Comparison of ENCODE assay signal across 13 cellular contexts in the genomic region with DNA sequence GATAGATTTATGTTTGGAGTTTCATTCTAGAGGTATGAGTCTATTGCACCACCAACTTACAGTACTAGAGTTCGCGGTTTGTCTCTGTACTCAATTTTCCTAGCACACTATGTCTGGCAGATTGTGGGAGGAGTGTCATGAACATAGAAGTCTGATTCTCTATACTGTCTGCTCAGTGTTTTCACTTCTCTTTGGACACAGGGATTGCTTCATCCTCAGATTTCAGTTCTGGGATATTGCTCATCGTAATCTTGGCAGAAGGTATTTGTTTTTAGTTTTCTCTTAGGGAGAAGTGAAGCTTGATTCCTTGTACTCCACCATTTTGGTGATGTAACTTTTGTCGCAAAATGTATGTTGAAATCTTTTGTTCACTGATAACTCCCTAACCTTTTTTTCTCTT. TPM values are rescaled to one million over a fixed set of nuclear protein-coding genes. Genes with fewer than 3 reads are reported as not detected.
DNase-seq lines count a peak whose midpoint lies in the region; ATAC-seq, FAIRE-seq and TF ChIP-seq lines count a peak whose summit lies in the region.
"Had no signal": no experiment of that assay in that cellular context is flagged by ENCODE, and none has a peak within 500 bp of the region (broad histone marks: within the 10 kb centered on the region; RNA-seq: fewer than 3 reads in every experiment).

No MANE protein-coding gene starts in this region.

- no peak overlapping the region for H3K9ac ChIP-seq in MM.1S (ENCODE audit: low read length)

- no peaks in the 10 kb centered on the region for H3K9me2 ChIP-seq in MM.1S (replicated peaks; ENCODE audit: insufficient read depth, low read length)

- H3K36me3 ChIP-seq in gastrocnemius medialis (no peaks in the 10 kb centered on the region), MM.1S (replicated peaks; ENCODE audit: insufficient read depth, low read length) (no peaks in the 10 kb centered on the region), small intestine (ENCODE audit: control insufficient read depth in 2 of 2, insufficient read depth in 2 of 2, low read length in 2 of 2) (no peaks in the 10 kb centered on the region)
- H3K36me3 ChIP-seq: thoracic aorta had no signal

- H3K9me3 ChIP-seq in gastrocnemius medialis (no peaks in the 10 kb centered on the region), MM.1S (replicated peaks; ENCODE audit: insufficient read depth, low read length) (no peaks in the 10 kb centered on the region), small intestine (ENCODE audit: control insufficient read depth, low read depth) (peaks cover under 1% of the 10 kb centered on the region)
- H3K9me3 ChIP-seq: thoracic aorta had no signal

- no peaks in the 10 kb centered on the region for H3K79me2 ChIP-seq in MM.1S (ENCODE audit: low read length)

- no peaks in the 10 kb centered on the region for H4K20me1 ChIP-seq in MM.1S (ENCODE audit: insufficient read depth, low read length)

- TF ChIP-seq CTCF in fibroblast of villous mesenchyme (IDR thresholded peaks at IDR 0.05; ENCODE audit: insufficient read depth, low read depth, low read length) = no peak
- no peak for TF ChIP-seq CTCF in gastrocnemius medialis (IDR thresholded peaks at IDR 0.05 in 4 of 5, conservative IDR thresholded peaks at IDR 0.05 in 1 of 5)
- no peak for TF ChIP-seq CTCF in MM.1S (IDR thresholded peaks at IDR 0.05; ENCODE audit: low read length)

- no peaks in the 10 kb centered on the region for H3F3A ChIP-seq in MM.1S (ENCODE audit: insufficient read depth, low read length)

- H3K4me1 ChIP-seq in gastrocnemius medialis (peaks cover 3% of the 10 kb centered on the region in 2 donors), MM.1S (ENCODE audit: low read length) (no peaks in the 10 kb centered on the region), small intestine (ENCODE audit: control insufficient read depth in 2 of 2, insufficient read depth in 1 of 2, low read depth in 1 of 2, low read length in 1 of 2) (no peaks in the 10 kb centered on the region)

- 87 to 91% (median 88%) methylated on average over 4 of the region's 4 CpGs for WGBS in small intestine, 3 donors

- H3K4me2 ChIP-seq in MM.1S (ENCODE audit: low read depth, low read length) = no peak overlapping the region

- TF ChIP-seq POLR2A in gastrocnemius medialis (IDR thresholded peaks at IDR 0.05) = no peak

- H3K4me3 ChIP-seq in fibroblast of villous mesenchyme (ENCODE audit: low read depth, low read length) (no peak overlapping the region), gastrocnemius medialis (no peak overlapping the region), MM.1S (ENCODE audit: low read length) (no peak overlapping the region), small intestine (ENCODE audit: low read depth in 1 of 2, low read length in 2 of 2) (no peak overlapping the region)
- H3K4me3 ChIP-seq: thoracic aorta had no signal

- DNase-seq in HCEC 1CT (peak; percentile 26), SKM-1 (lab: John Stamatoyannopoulos, UW; ENCODE audit: unreplicated experiment) (peak; percentile 49), fibroblast of villous mesenchyme (ENCODE audit: low read depth) (peak; percentile 88), gastrocnemius medialis (peak in 1 of 2 donors; percentile 16), foreskin melanocyte (no peak), MM.1S (no peak), small intestine (no peak)
- DNase-seq: COR-L47; effector CD4-positive, alpha-beta T cell had no signal

- ATAC-seq in gastrocnemius medialis = peak; percentile 99
- ATAC-seq in HG03045 (IDR thresholded peaks at IDR 0.05; ENCODE audit: unreplicated experiment) = no peak

- in situ Hi-C loops in gastrocnemius medialis (cut with MboI; ENCODE audit: low sequenced_read_pairs in 4 of 4) = no loop called here

- H2AFZ ChIP-seq in MM.1S (ENCODE audit: low read length) = no peak overlapping the region

- intact Hi-C loops in gastrocnemius medialis (cut with DNase I; ENCODE audit: low total_unique reads) = no loop called here

- no peak for FAIRE-seq in small intestine (lab: Jason Lieb, UNC)
- FAIRE-seq: TTC549 had no signal

- no peaks in the 10 kb centered on the region for H3K27me3 ChIP-seq in gastrocnemius medialis
- H3K27me3 ChIP-seq in MM.1S (replicated peaks; ENCODE audit: insufficient read depth, low read length) = no peaks in the 10 kb centered on the region
- no peaks in the 10 kb centered on the region for H3K27me3 ChIP-seq in small intestine (ENCODE audit: control insufficient read depth in 2 of 2, insufficient read depth in 2 of 2, low read length in 2 of 2)

- H3K27ac ChIP-seq in gastrocnemius medialis (no peak overlapping the region), MM.1S (ENCODE audit: low read length) (no peak overlapping the region), small intestine (ENCODE audit: low read depth in 1 of 2, low read length in 1 of 2) (no peak overlapping the region)
- H3K27ac ChIP-seq: thoracic aorta had no signal

RNA-seq across cellular contexts. Expression of a gene that starts 27.8 kb away (rescaled TPM):
- total RNA-seq in fibroblast of villous mesenchyme = 76.0 and 102 TPM in 2 replicates
- total RNA-seq in gastrocnemius medialis = 10 to 100 TPM; 27.6 to 90.9 (median 59.2) TPM
- 10 to 100 TPM; 25.7 to 34.4 (median 27.0) TPM for polyA plus RNA-seq in small intestine

RNA-seq across cellular contexts. Expression of a gene that starts 27.9 kb away (rescaled TPM):
- 0.43 and 0.64 TPM in 2 replicates for total RNA-seq in fibroblast of villous mesenchyme
- total RNA-seq in gastrocnemius medialis = 1 to 10 TPM in 2 of 4 donors, under 1 TPM in 1, not detected in 1; 0.55 to 1.6 (median 1.3) TPM
- under 1 TPM in 1 of 3 donors, not detected in 2; 0.37 TPM for polyA plus RNA-seq in small intestine
- total RNA-seq: mononuclear cell had no signal

Comparison
In these comparisons a context has a peak if more than half of its experiments do, and no peak if none do; other contexts are left out.
1. DNase-seq: peak in HCEC 1CT (single experiment), SKM-1 (single experiment) and fibroblast of villous mesenchyme (single experiment); none in foreskin melanocyte (single experiment), MM.1S (single experiment) and small intestine (single experiment).